In genomic region chr16:28823291-28823718, GRCh38 we compare ENCODE assay signal across 8 cellular contexts. TPM values are rescaled to one million over a fixed set of nuclear protein-coding genes. Genes with fewer than 3 reads are reported as not detected.
DNase-seq lines count a peak whose midpoint lies in the region; ATAC-seq and TF ChIP-seq lines count a peak whose summit lies in the region.

No MANE protein-coding gene starts in this region.

- H3K4me3 Mint-ChIP-seq in activated T-cell treated with anti-CD3 and anti-CD28 coated beads, Interleukin-2, amount 50 U/mL, for 24 hours, result peak overlapping the region; percentile 98

- TF ChIP-seq CTCF in LNCaP clone FGC (IDR thresholded peaks at IDR 0.05; ENCODE audit: control insufficient read depth, extremely low read depth, insufficient read depth) (no peak), choroid plexus epithelial cell (conservative IDR thresholded peaks at IDR 0.05; ENCODE audit: low read depth, low read length) (no peak)

- no peak for ATAC-seq in GM21515 (IDR thresholded peaks at IDR 0.05; ENCODE audit: unreplicated experiment)
- no peak for ATAC-seq in GM19395 (IDR thresholded peaks at IDR 0.05; ENCODE audit: unreplicated experiment)

- no peaks in the 10 kb centered on the region for H3K27me3 ChIP-seq in mononuclear cell (ENCODE audit: insufficient read depth, low read length)

- no peaks in the 10 kb centered on the region for H3K27me3 Mint-ChIP-seq in activated T-cell treated with anti-CD3 and anti-CD28 coated beads, Interleukin-2, amount 50 U/mL, for 24 hours

- peak overlapping the region; percentile 95 for H3K27ac Mint-ChIP-seq in activated T-cell treated with anti-CD3 and anti-CD28 coated beads, Interleukin-2, amount 50 U/mL, for 24 hours

- no peak for DNase-seq in activated T-cell treated with anti-CD3 and anti-CD28 coated beads, Interleukin-2, amount 50 U/mL, for 24 hours
- no peak for DNase-seq in activated T-cell treated with anti-CD3 and anti-CD28 coated beads, Interleukin-2, amount 50 U/mL, for 1 hour
- DNase-seq in LNCaP clone FGC (ENCODE audit: low read depth) (no peak), choroid plexus epithelial cell (ENCODE audit: low read depth) (no peak), DMS153 treated with DMSO at 0.1 percent for 48 hours (lab: John Stamatoyannopoulos, UW; ENCODE audit: unreplicated experiment) (no peak)

- peaks cover 74% of the 10 kb centered on the region for H3K36me3 Mint-ChIP-seq in activated T-cell treated with anti-CD3 and anti-CD28 coated beads, Interleukin-2, amount 50 U/mL, for 24 hours (ENCODE audit: low read depth)

- H3K4me3 ChIP-seq in LNCaP clone FGC (ENCODE audit: low read depth, low read length) (peak overlapping the region; percentile 91), choroid plexus epithelial cell (ENCODE audit: low read depth, low read length) (peak overlapping the region; percentile 88), mononuclear cell (ENCODE audit: low read length) (peak overlapping the region; percentile 90)

- no peaks in the 10 kb centered on the region for H3K9me3 Mint-ChIP-seq in activated T-cell treated with anti-CD3 and anti-CD28 coated beads, Interleukin-2, amount 50 U/mL, for 24 hours

- H3K4me1 Mint-ChIP-seq in activated T-cell treated with anti-CD3 and anti-CD28 coated beads, Interleukin-2, amount 50 U/mL, for 24 hours (ENCODE audit: low read depth), result peaks cover 55% of the 10 kb centered on the region

- H3K4me1 ChIP-seq in mononuclear cell (ENCODE audit: insufficient read depth, low read length), result peaks cover 40% of the 10 kb centered on the region

- H3K9me3 ChIP-seq in mononuclear cell (ENCODE audit: low read depth, low read length), result no peaks in the 10 kb centered on the region

RNA-seq across cellular contexts. Expression of gene ATXN2L, which starts 0.5 kb away (rescaled TPM):
- total RNA-seq in mononuclear cell, result 85.7 TPM

RNA-seq across cellular contexts. Expression of gene TUFM, which starts 22.8 kb away (rescaled TPM):
- 62.5 TPM for total RNA-seq in mononuclear cell

RNA-seq across cellular contexts. Expression of gene SH2B1, which starts 40.3 kb away (rescaled TPM):
- 12.1 TPM for total RNA-seq in mononuclear cell

RNA-seq across cellular contexts. Expression of gene ATP2A1, which starts 55.0 kb away (rescaled TPM):
- total RNA-seq in mononuclear cell, result 0.52 TPM
